In the genomic region with DNA sequence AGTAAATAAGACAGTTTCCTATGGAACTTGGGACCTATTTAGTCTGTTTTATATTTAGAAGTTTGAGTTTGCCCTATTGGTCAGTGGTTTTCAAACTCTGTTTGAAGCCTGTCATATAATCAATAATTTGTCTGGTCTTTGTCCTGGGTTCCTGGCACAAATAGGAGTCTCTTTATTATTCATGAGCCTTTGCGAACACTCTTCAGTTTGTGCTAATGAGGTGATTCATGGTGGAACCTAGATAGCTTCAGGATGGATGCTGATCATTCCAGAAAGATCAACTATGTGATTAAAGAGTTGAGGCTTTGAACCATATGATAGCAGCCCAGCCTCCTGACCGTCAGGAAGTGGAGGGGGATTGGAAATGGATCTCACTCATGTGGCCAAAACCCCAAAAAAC, we compare ENCODE assay signal across 2 cellular contexts.
TF ChIP-seq lines count a peak whose summit lies in the region.

No MANE protein-coding gene starts in this region.

TF ChIP-seq in K562, 482 proteins besides CTCF, POLR2A, EP300 and RAD21:
- TF ChIP-seq, protein P1, sequence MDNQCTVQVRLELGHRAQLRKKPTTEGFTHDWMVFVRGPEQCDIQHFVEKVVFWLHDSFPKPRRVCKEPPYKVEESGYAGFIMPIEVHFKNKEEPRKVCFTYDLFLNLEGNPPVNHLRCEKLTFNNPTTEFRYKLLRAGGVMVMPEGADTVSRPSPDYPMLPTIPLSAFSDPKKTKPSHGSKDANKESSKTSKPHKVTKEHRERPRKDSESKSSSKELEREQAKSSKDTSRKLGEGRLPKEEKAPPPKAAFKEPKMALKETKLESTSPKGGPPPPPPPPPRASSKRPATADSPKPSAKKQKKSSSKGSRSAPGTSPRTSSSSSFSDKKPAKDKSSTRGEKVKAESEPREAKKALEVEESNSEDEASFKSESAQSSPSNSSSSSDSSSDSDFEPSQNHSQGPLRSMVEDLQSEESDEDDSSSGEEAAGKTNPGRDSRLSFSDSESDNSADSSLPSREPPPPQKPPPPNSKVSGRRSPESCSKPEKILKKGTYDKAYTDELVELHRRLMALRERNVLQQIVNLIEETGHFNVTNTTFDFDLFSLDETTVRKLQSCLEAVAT (IDR thresholded peaks at IDR 0.05): no peak
- TF ChIP-seq NCOA1 (IDR thresholded peaks at IDR 0.05; ENCODE audit: low read depth) (no peak), KLF6 (CRISPR knock-in tag; IDR thresholded peaks at IDR 0.05; ENCODE audit: borderline replicate concordance) (no peak), POLR2H (tag; IDR thresholded peaks at IDR 0.05; ENCODE audit: low read depth) (no peak), GATA2 (CRISPR knock-in tag; IDR thresholded peaks at IDR 0.05) (no peak), SMARCA4 (IDR thresholded peaks at IDR 0.05) (no peak)
- TF ChIP-seq, protein P2, sequence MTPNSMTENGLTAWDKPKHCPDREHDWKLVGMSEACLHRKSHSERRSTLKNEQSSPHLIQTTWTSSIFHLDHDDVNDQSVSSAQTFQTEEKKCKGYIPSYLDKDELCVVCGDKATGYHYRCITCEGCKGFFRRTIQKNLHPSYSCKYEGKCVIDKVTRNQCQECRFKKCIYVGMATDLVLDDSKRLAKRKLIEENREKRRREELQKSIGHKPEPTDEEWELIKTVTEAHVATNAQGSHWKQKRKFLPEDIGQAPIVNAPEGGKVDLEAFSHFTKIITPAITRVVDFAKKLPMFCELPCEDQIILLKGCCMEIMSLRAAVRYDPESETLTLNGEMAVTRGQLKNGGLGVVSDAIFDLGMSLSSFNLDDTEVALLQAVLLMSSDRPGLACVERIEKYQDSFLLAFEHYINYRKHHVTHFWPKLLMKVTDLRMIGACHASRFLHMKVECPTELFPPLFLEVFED (CRISPR knock-in tag; conservative IDR thresholded peaks at IDR 0.05): no peak

TF ChIP-seq in liver, 16 proteins besides CTCF, POLR2A, EP300 and RAD21:
- TF ChIP-seq HNF4A (conservative IDR thresholded peaks at IDR 0.05): peak; percentile 71 to 76
- TF ChIP-seq SP1 (IDR thresholded peaks at IDR 0.05): peak; percentile 59
- TF ChIP-seq RXRA (IDR thresholded peaks at IDR 0.05): peak in 1 of 2 donors; percentile 35
- no peak for TF ChIP-seq FOXA1 (IDR thresholded peaks at IDR 0.05)
- TF ChIP-seq YY1 (IDR thresholded peaks at IDR 0.05): no peak
- TF ChIP-seq, protein P3, sequence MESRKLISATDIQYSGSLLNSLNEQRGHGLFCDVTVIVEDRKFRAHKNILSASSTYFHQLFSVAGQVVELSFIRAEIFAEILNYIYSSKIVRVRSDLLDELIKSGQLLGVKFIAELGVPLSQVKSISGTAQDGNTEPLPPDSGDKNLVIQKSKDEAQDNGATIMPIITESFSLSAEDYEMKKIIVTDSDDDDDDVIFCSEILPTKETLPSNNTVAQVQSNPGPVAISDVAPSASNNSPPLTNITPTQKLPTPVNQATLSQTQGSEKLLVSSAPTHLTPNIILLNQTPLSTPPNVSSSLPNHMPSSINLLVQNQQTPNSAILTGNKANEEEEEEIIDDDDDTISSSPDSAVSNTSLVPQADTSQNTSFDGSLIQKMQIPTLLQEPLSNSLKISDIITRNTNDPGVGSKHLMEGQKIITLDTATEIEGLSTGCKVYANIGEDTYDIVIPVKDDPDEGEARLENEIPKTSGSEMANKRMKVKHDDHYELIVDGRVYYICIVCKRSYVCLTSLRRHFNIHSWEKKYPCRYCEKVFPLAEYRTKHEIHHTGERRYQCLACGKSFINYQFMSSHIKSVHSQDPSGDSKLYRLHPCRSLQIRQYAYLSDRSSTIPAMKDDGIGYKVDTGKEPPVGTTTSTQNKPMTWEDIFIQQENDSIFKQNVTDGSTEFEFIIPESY (IDR thresholded peaks at IDR 0.05): no peak
TF ChIP-seq in liver: peak in this region for 3.
